ENCODE assay signal across 9 cellular contexts in the genomic region with DNA sequence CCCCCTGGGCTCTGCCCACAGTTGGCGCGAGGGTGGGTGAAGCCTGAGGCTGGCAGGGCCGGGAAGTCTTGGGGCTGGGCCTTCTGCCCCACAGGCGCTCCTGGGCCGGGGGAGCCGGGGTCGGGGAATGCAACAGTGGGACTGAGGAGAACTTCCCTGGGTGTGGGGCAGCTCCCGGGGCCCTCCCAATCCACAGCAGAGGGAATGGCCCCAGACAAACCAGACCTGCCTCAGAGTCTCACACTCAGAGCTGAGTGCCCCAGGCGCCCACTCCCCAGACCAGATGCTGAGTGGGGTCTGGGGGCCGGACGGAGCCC. TPM values are rescaled to one million over a fixed set of nuclear protein-coding genes. Genes with fewer than 3 reads are reported as not detected.
DNase-seq lines count a peak whose midpoint lies in the region; ATAC-seq and TF ChIP-seq lines count a peak whose summit lies in the region.
"Not testable (repeated sequence)": the region's sequence is repeated elsewhere in the genome, so short reads cannot be mapped to it uniquely, and the experiment has no call there.
"Had no signal": no experiment of that assay in that cellular context is flagged by ENCODE, and none has a peak within 500 bp of the region (broad histone marks: within the 10 kb centered on the region; RNA-seq: fewer than 3 reads in every experiment).

No MANE protein-coding gene starts in this region.

- H3K4me2 ChIP-seq in skeletal muscle satellite cell (ENCODE audit: low read length) = peak overlapping the region; percentile 63

- not testable (repeated sequence) for H3K4me3 Mint-ChIP-seq in mesothelial cell of epicardium

- H3K36me3 Mint-ChIP-seq in mesothelial cell of epicardium = not testable (repeated sequence)

- in situ Hi-C loops in astrocyte of the cerebellum (cut with HindIII; ENCODE audit: low sequenced_read_pairs) = not testable (repeated sequence)

- H3K4me1 Mint-ChIP-seq in mesothelial cell of epicardium = peaks cover 25% of the 10 kb centered on the region

- not testable (repeated sequence) for H3K9me3 Mint-ChIP-seq in mesothelial cell of epicardium

- intact Hi-C loops in upper lobe of right lung (cut with DNase I) = not testable (repeated sequence)

- H3K4me1 ChIP-seq in NT2/D1 (ENCODE audit: insufficient read depth, insufficient read length) = peaks cover 27% of the 10 kb centered on the region
- H3K4me1 ChIP-seq in right atrium auricular region = peaks cover 0 to 70% of the 10 kb centered on the region in 2 donors
- peaks cover 65% of the 10 kb centered on the region for H3K4me1 ChIP-seq in skeletal muscle satellite cell (ENCODE audit: control insufficient read depth, insufficient read depth, low read length)
- peaks cover 35% of the 10 kb centered on the region for H3K4me1 ChIP-seq in upper lobe of right lung

- H3K27me3 ChIP-seq in NT2/D1 (ENCODE audit: insufficient read depth, insufficient read length); right atrium auricular region; skeletal muscle satellite cell (ENCODE audit: control insufficient read depth, insufficient read depth, low read length); upper lobe of right lung: not testable (repeated sequence)

- not testable (repeated sequence) for H3K27me3 Mint-ChIP-seq in mesothelial cell of epicardium (ENCODE audit: low read depth)

- peak overlapping the region; percentile 39 for H3K27ac Mint-ChIP-seq in mesothelial cell of epicardium

- not testable (repeated sequence) for H3K36me3 ChIP-seq in NT2/D1 (ENCODE audit: insufficient read depth, insufficient read length, low read length); right atrium auricular region; skeletal muscle satellite cell (ENCODE audit: insufficient read depth, low read length); upper lobe of right lung

- peak overlapping the region; percentile 48 for H3K27ac ChIP-seq in epithelial cell of prostate
- H3K27ac ChIP-seq in right atrium auricular region = peak overlapping the region; percentile 94 to 95
- H3K27ac ChIP-seq in upper lobe of right lung = peak overlapping the region; percentile 81

- DNase-seq in EL = peak; percentile 49
- DNase-seq in NT2/D1 (ENCODE audit: low read depth, low spot score); astrocyte of the cerebellum (ENCODE audit: low read depth); epithelial cell of prostate (ENCODE audit: low read depth, low spot score); right atrium auricular region (ENCODE audit: low spot score); mesothelial cell of epicardium (ENCODE audit: low spot score in 2 of 2, unreplicated experiment in 2 of 2); upper lobe of right lung: not testable (repeated sequence)

- TF ChIP-seq CTCF in astrocyte of the cerebellum (IDR thresholded peaks at IDR 0.05; ENCODE audit: low read depth, low read length, missing control alignments); right atrium auricular region (IDR thresholded peaks at IDR 0.05); mesothelial cell of epicardium (IDR thresholded peaks at IDR 0.05; ENCODE audit: unreplicated experiment); upper lobe of right lung (IDR thresholded peaks at IDR 0.05): not testable (repeated sequence)

- H3K4me3 ChIP-seq in NT2/D1 (ENCODE audit: insufficient read length, low read depth) = peak overlapping the region; percentile 26
- H3K4me3 ChIP-seq in astrocyte of the cerebellum (ENCODE audit: low read depth, low read length) = peak overlapping the region; percentile 10
- H3K4me3 ChIP-seq in right atrium auricular region = peak overlapping the region; percentile 22 to 41
- peak overlapping the region; percentile 17 for H3K4me3 ChIP-seq in skeletal muscle satellite cell (ENCODE audit: low read length)
- H3K4me3 ChIP-seq in upper lobe of right lung = peak overlapping the region; percentile 11

- not testable (repeated sequence) for H3K9me3 ChIP-seq in NT2/D1 (ENCODE audit: insufficient read depth, low read length); right atrium auricular region; skeletal muscle satellite cell (replicated peaks; ENCODE audit: low read length); upper lobe of right lung

- peak; percentile 1 for ATAC-seq in upper lobe of right lung

- H3K9ac ChIP-seq in NT2/D1 (ENCODE audit: insufficient read length, low read depth) (peak overlapping the region; percentile 76), skeletal muscle satellite cell (ENCODE audit: low read depth, low read length) (peak overlapping the region; percentile 80)

RNA-seq across cellular contexts. Expression of gene PKD1, which starts 11.4 kb away (rescaled TPM):
- 100 to 1,000 TPM; 218 to 276 TPM for total RNA-seq in right atrium auricular region
- total RNA-seq in mesothelial cell of epicardium = 173 to 183 TPM (median 175 TPM) in 3 replicates
- total RNA-seq in skeletal muscle satellite cell (2012; rRNA removed) = 90.8 and 110 TPM in 2 replicates
- 84.8 TPM for total RNA-seq in upper lobe of right lung

RNA-seq across cellular contexts. Expression of gene RAB26, which starts 24.1 kb away (rescaled TPM):
- total RNA-seq in right atrium auricular region (1 to 10 TPM in 1 of 2 donors, under 1 TPM in 1; 0.31 to 1.4 TPM), mesothelial cell of epicardium (1.1 to 1.5 TPM (median 1.3 TPM) in 3 replicates), upper lobe of right lung (0.67 TPM)
- total RNA-seq in skeletal muscle satellite cell (2012; rRNA removed) = 0.66 TPM in 1 of 2 replicates, not detected in the other
- total RNA-seq: T-helper 2 cell treated with Interferon-gamma antibody and Interleukin-4, amounts not matched to agents 100 ng/mL and 5 ng/mL, for 36 hours had no signal

RNA-seq across cellular contexts. Expression of gene TRAF7, which starts 31.2 kb away (rescaled TPM):
- total RNA-seq in right atrium auricular region (10 to 100 TPM; 16.1 to 27.0 TPM), mesothelial cell of epicardium (63.1 to 68.5 TPM (median 66.1 TPM) in 3 replicates), upper lobe of right lung (64.3 TPM)
- total RNA-seq in skeletal muscle satellite cell (2012; rRNA removed) = 55.3 and 64.7 TPM in 2 replicates
